In genomic region chr2:179321034-179321433, GRCh38 we compare ENCODE assay signal across 4 cellular contexts. TPM values are rescaled to one million over a fixed set of nuclear protein-coding genes. Genes with fewer than 3 reads are reported as not detected.
DNase-seq lines count a peak whose midpoint lies in the region; ATAC-seq, FAIRE-seq and TF ChIP-seq lines count a peak whose summit lies in the region.
"Not testable (repeated sequence)": the region's sequence is repeated elsewhere in the genome, so short reads cannot be mapped to it uniquely, and the experiment has no call there.

No MANE protein-coding gene starts in this region.

- in situ Hi-C loops in K562 (cut with MboI); HepG2 (cut with HindIII; ENCODE audit: extremely low pct_ligation_motif_present, low pct_unique_long_range_greater_than_20kb): not testable (repeated sequence)

- not testable (repeated sequence) for H3K27me3 ChIP-seq in K562 (ENCODE audit: control insufficient read depth in 2 of 2, insufficient read depth in 2 of 2, low read length in 2 of 2); HepG2 (ENCODE audit: control insufficient read depth in 1 of 2, insufficient read depth in 2 of 2, low read length in 2 of 2)

- DNase-seq in K562 (ENCODE audit: extremely low read depth in 1 of 4, low spot score in 3 of 4); HepG2 (ENCODE audit: low spot score); urothelium cell line (ENCODE audit: low spot score): not testable (repeated sequence)

- intact Hi-C loops in K562 (cut with micrococcal nuclease); HepG2 (cut with micrococcal nuclease; ENCODE audit: unreplicated experiment): not testable (repeated sequence)

- not testable (repeated sequence) for H3K9me3 ChIP-seq in HEK293 (ENCODE audit: control insufficient read depth, insufficient read depth, low read depth, low read length); K562 (replicated peaks; ENCODE audit: control insufficient read depth, insufficient read depth, low read depth, low read length); HepG2 (ENCODE audit: low read length)

- POLR2A ChIA-PET in HEK293 (lab: Yijun Ruan, JAX); K562 (lab: Yijun Ruan, JAX); HepG2 (lab: Yijun Ruan, JAX): not testable (repeated sequence)

- H3K36me3 ChIP-seq in HEK293 (ENCODE audit: control insufficient read depth in 2 of 2, insufficient read depth in 1 of 2, low read length in 2 of 2); K562 (ENCODE audit: control insufficient read depth, insufficient read depth, low read length); HepG2 (replicated peaks in 1 of 2; ENCODE audit: control insufficient read depth in 1 of 2, insufficient read depth in 2 of 2, low read length in 2 of 2): not testable (repeated sequence)

- not testable (repeated sequence) for TF ChIP-seq EP300 in K562 (IDR thresholded peaks at IDR 0.05; ENCODE audit: low read length); HepG2 (IDR thresholded peaks at IDR 0.05; ENCODE audit: low read depth in 2 of 2, low read length in 2 of 2); HepG2 (CRISPR knock-in tag; IDR thresholded peaks at IDR 0.05; ENCODE audit: borderline replicate concordance)

- not testable (repeated sequence) for BruUV-seq in K562 (replicated peaks; lab: Mats Ljungman, UMichigan); HepG2 (replicated peaks; lab: Mats Ljungman, UMichigan)

- H3K4me2 ChIP-seq in K562 (ENCODE audit: insufficient read depth, low read length); HepG2 (ENCODE audit: low read depth, low read length): not testable (repeated sequence)

- ATAC-seq in K562, HepG2: not testable (repeated sequence)

- H4K20me1 ChIP-seq in K562 (replicated peaks; ENCODE audit: control insufficient read depth, insufficient read depth, low read length); HepG2 (ENCODE audit: insufficient read depth, low read length): not testable (repeated sequence)

- H3K27ac ChIP-seq in HEK293 (ENCODE audit: extremely low read depth, low read depth, low read length); K562 (ENCODE audit: extremely low read depth, low read depth, low read length); HepG2 (ENCODE audit: extremely low read length, insufficient read depth, low read length): not testable (repeated sequence)

- not testable (repeated sequence) for TF ChIP-seq POLR2A in K562 (conservative IDR thresholded peaks at IDR 0.05); HepG2 (IDR thresholded peaks at IDR 0.05; ENCODE audit: insufficient read depth in 1 of 2, low read depth in 2 of 2, low read length in 2 of 2)

- H3K4me1 ChIP-seq in HEK293 (ENCODE audit: control insufficient read depth, insufficient read depth, low read length); K562 (replicated peaks in 1 of 2; ENCODE audit: control insufficient read depth in 2 of 2, insufficient read depth in 2 of 2, low read length in 2 of 2); HepG2 (ENCODE audit: insufficient read depth, low read length): not testable (repeated sequence)

- not testable (repeated sequence) for H3K4me3 ChIP-seq in HEK293 (ENCODE audit: low read depth, low read length); K562; HepG2 (replicated peaks in 1 of 3; ENCODE audit: insufficient read depth in 1 of 3, low read depth in 2 of 3, low read length in 3 of 3)

- not testable (repeated sequence) for H3K79me2 ChIP-seq in K562 (ENCODE audit: control insufficient read depth, insufficient read depth, low read length); HepG2 (ENCODE audit: insufficient read depth, low read length)

- 3% methylated on average over 3 of the region's 3 CpGs for WGBS in K562 (ENCODE audit: insufficient coverage, low coverage, missing lambda C conversion rate)
- 40% methylated on average over 3 of the region's 3 CpGs for WGBS in HepG2 (ENCODE audit: low lambda C conversion rate)

- not testable (repeated sequence) for H3K9me1 ChIP-seq in K562 (ENCODE audit: control insufficient read depth, insufficient read depth, low read length)

- FAIRE-seq in K562 (lab: Jason Lieb, UNC); HepG2 (lab: Jason Lieb, UNC): not testable (repeated sequence)
- peak; percentile 35 for FAIRE-seq in urothelium cell line (lab: Jason Lieb, UNC)

- TF ChIP-seq RAD21 in K562 (CRISPR knock-in tag; conservative IDR thresholded peaks at IDR 0.05 in 1 of 2, IDR thresholded peaks at IDR 0.05 in 1 of 2); HepG2 (CRISPR knock-in tag; IDR thresholded peaks at IDR 0.05): not testable (repeated sequence)

- not testable (repeated sequence) for H2AFZ ChIP-seq in K562 (ENCODE audit: low read depth, low read length); HepG2 (ENCODE audit: low read length)

- not testable (repeated sequence) for TF ChIP-seq CTCF in HEK293 (tag by site-specific recombination; IDR thresholded peaks at IDR 0.05); K562 (IDR thresholded peaks at IDR 0.05 in 2 of 3, conservative IDR thresholded peaks at IDR 0.05 in 1 of 3; ENCODE audit: insufficient read depth in 2 of 3, low read depth in 1 of 3, low read length in 3 of 3); HepG2 (CRISPR knock-in tag; IDR thresholded peaks at IDR 0.05)

- CTCF ChIA-PET in HEK293 (lab: Yijun Ruan, JAX); K562 (lab: Yijun Ruan, JAX; ENCODE audit: low intra/inter-chr PET ratio); HepG2 (lab: Yijun Ruan, JAX; ENCODE audit: low intra/inter-chr PET ratio, low total read pairs): not testable (repeated sequence)

- H3K9ac ChIP-seq in K562 (ENCODE audit: insufficient read depth in 1 of 2, low read depth in 2 of 2, low read length in 2 of 2); HepG2 (ENCODE audit: insufficient read depth, low read depth, low read length): not testable (repeated sequence)

TF ChIP-seq in HEK293, 187 proteins besides CTCF, POLR2A, EP300 and RAD21:
- TF ChIP-seq ZNF146 (tag by site-specific recombination; IDR thresholded peaks at IDR 0.05) = peak; percentile 52; the same call in 1 of the 2 replicates

TF ChIP-seq in K562, 482 proteins besides CTCF, POLR2A, EP300 and RAD21:
- peak; percentile 52 for TF ChIP-seq ZNF146 (CRISPR knock-in tag; IDR thresholded peaks at IDR 0.05; ENCODE audit: unreplicated experiment)

TF ChIP-seq in HepG2, 621 proteins besides CTCF, POLR2A, EP300 and RAD21:
- TF ChIP-seq ZMYM3 (CRISPR knock-in tag; IDR thresholded peaks at IDR 0.05) = peak; percentile 29; the same call in 1 of the 2 replicates
TF ChIP-seq in HepG2: peak in this region for 1; not testable (repeated sequence) for 620.

RNA-seq across cellular contexts. Expression of gene SESTD1, which starts 56.4 kb away (rescaled TPM):
- total RNA-seq in K562 (2011; cell fraction: chromatin; rRNA removed; ENCODE audit: low replicate concordance) = 10.2 and 14.7 TPM in 2 replicates
- total RNA-seq in K562 (2011; cell fraction: nucleolus; rRNA removed) = 1.2 and 2.2 TPM in 2 replicates
- total RNA-seq in K562 (2011; cell fraction: nucleoplasm; rRNA removed) = 1.6 and 2.5 TPM in 2 replicates
- total RNA-seq in K562 (2014; rRNA removed) (0.86 and 1.3 TPM in 2 replicates), K562 (2014; rRNA removed; fragmentation: Illumina TruSeq; extraction: Trizol) (2.6 and 3.1 TPM in 2 replicates), K562 (2015; rRNA removed; fragmentation: Illumina TruSeq; extraction: Trizol) (1.1 and 1.3 TPM in 2 replicates), K562 (2021) (3.1 and 3.9 TPM in 2 replicates), HepG2 (2016; rRNA removed; fragmentation: Illumina TruSeq; extraction: Trizol) (74.4 and 105 TPM in 2 replicates)
- polyA plus RNA-seq in K562 (2011; rRNA removed) (2.1 and 5.6 TPM in 2 replicates), K562 (2014; fragmentation: Illumina TruSeq; extraction: Trizol) (2.4 and 2.6 TPM in 2 replicates), K562 (2014; fragmentation: Nextera tagmentation; extraction: Ambion mirVana) (under 1 TPM; 0.32 to 0.87 TPM), K562 (2014; rRNA removed) (1.4 and 2.1 TPM in 2 replicates), HepG2 (2011; rRNA removed) (69.3 and 101 TPM in 2 replicates)
- polyA plus RNA-seq in K562 (2011; cell fraction: cytosol; rRNA removed) = 0.60 and 1.6 TPM in 2 replicates
- 1.8 and 3.3 TPM in 2 replicates for polyA plus RNA-seq in K562 (2011; cell fraction: nucleus; rRNA removed)
- polyA plus RNA-seq in K562 (2012) = 1.8 and 3.1 TPM in 2 replicates
- polyA minus RNA-seq in K562 (2011; rRNA and poly(A)+ RNA removed) = 5.6 and 12.8 TPM in 2 replicates
- polyA minus RNA-seq in K562 (2011; cell fraction: cytosol; rRNA and poly(A)+ RNA removed) = 1.6 and 3.6 TPM in 2 replicates
- 2.4 and 2.8 TPM in 2 replicates for polyA minus RNA-seq in K562 (2011; cell fraction: nucleus; rRNA and poly(A)+ RNA removed)
- 58.3 and 66.2 TPM in 2 replicates for total RNA-seq in HepG2 (2016; cell fraction: cytosol; rRNA removed; fragmentation: Illumina TruSeq; extraction: Trizol; ENCODE audit: low read depth)
- 71.8 and 93.5 TPM in 2 replicates for total RNA-seq in HepG2 (2016; cell fraction: insoluble cytoplasmic fraction; rRNA removed; fragmentation: Illumina TruSeq; extraction: Trizol)
- total RNA-seq in HepG2 (2016; cell fraction: membrane; rRNA removed; fragmentation: Illumina TruSeq; extraction: Trizol) = 84.1 and 90.5 TPM in 2 replicates
- 67.8 and 69.5 TPM in 2 replicates for total RNA-seq in HepG2 (2016; cell fraction: nucleus; rRNA removed; fragmentation: Illumina TruSeq; extraction: Trizol)
- 44.4 and 49.6 TPM in 2 replicates for polyA plus RNA-seq in HepG2 (2011; cell fraction: cytosol; rRNA removed)
- polyA plus RNA-seq in HepG2 (2011; cell fraction: nucleus; rRNA removed) = 48.2 and 49.5 TPM in 2 replicates
- 109 and 119 TPM in 2 replicates for polyA plus RNA-seq in HepG2 (2012)
- 25.4 and 25.6 TPM in 2 replicates for polyA plus RNA-seq in HepG2 (2016; cell fraction: cytosol; fragmentation: Illumina TruSeq; extraction: Trizol; ENCODE audit: low read depth)
- polyA plus RNA-seq in HepG2 (2016; cell fraction: insoluble cytoplasmic fraction; fragmentation: Illumina TruSeq; extraction: Trizol; ENCODE audit: low read depth) = 82.9 and 87.2 TPM in 2 replicates
- polyA plus RNA-seq in HepG2 (2016; cell fraction: membrane; fragmentation: Illumina TruSeq; extraction: Trizol; ENCODE audit: low read depth) = 48.8 and 51.0 TPM in 2 replicates
- 66.2 and 71.0 TPM in 2 replicates for polyA plus RNA-seq in HepG2 (2016; cell fraction: nucleus; fragmentation: Illumina TruSeq; extraction: Trizol; ENCODE audit: insufficient read depth, low read depth)
- polyA minus RNA-seq in HepG2 (2011; rRNA and poly(A)+ RNA removed; ENCODE audit: low replicate concordance) = 13.2 and 38.6 TPM in 2 replicates
- polyA minus RNA-seq in HepG2 (2011; cell fraction: cytosol; rRNA and poly(A)+ RNA removed) = 71.8 and 102 TPM in 2 replicates
- 247 and 269 TPM in 2 replicates for polyA minus RNA-seq in HepG2 (2011; cell fraction: nucleus; rRNA and poly(A)+ RNA removed)
